Comparison of ENCODE assay signal across 7 cellular contexts in genomic region chr3:12557472-12558105, GRCh38. TPM values are rescaled to one million over a fixed set of nuclear protein-coding genes. Genes with fewer than 3 reads are reported as not detected.
DNase-seq lines count a peak whose midpoint lies in the region; ATAC-seq and TF ChIP-seq lines count a peak whose summit lies in the region.

No MANE protein-coding gene starts in this region.

- H3K4me3 ChIP-seq in GM12865 (ENCODE audit: low read depth, low read length) (peak overlapping the region; percentile 86), colonic mucosa (peak overlapping the region; percentile 70), mucosa of rectum (ENCODE audit: low read length in 2 of 2) (peak overlapping the region; percentile 85 to 91)

- TF ChIP-seq CTCF in GM12865 (IDR thresholded peaks at IDR 0.05; ENCODE audit: insufficient read depth, low read depth, low read length, missing control alignments) (no peak), colonic mucosa (IDR thresholded peaks at IDR 0.05) (no peak)

- ATAC-seq in GM18505 (IDR thresholded peaks at IDR 0.05; ENCODE audit: unreplicated experiment), result no peak

- DNase-seq in GM12865 (ENCODE audit: low read depth), result peak; percentile 19
- peak; percentile 14 for DNase-seq in NCI-H460 (ENCODE audit: extremely low read depth, low read depth)
- DNase-seq in colonic mucosa, result no peak
- DNase-seq in DMS153 (lab: John Stamatoyannopoulos, UW), result no peak
- DNase-seq in GM19240 (ENCODE audit: insufficient read length, low spot score), result no peak

- no peaks in the 10 kb centered on the region for H3K9me3 ChIP-seq in colonic mucosa
- H3K9me3 ChIP-seq in mucosa of rectum (ENCODE audit: control insufficient read depth in 2 of 2, low read length in 2 of 2), result no peaks in the 10 kb centered on the region

- peak overlapping the region; percentile 94 for H3K27ac ChIP-seq in colonic mucosa
- H3K27ac ChIP-seq in mucosa of rectum (ENCODE audit: low read depth in 2 of 2, low read length in 2 of 2), result peak overlapping the region; percentile 98

- no peaks in the 10 kb centered on the region for H3K36me3 ChIP-seq in colonic mucosa
- no peaks in the 10 kb centered on the region for H3K36me3 ChIP-seq in mucosa of rectum (ENCODE audit: control insufficient read depth in 2 of 2, insufficient read depth in 2 of 2, low read length in 2 of 2)

- peaks cover 3% of the 10 kb centered on the region for H3K27me3 ChIP-seq in colonic mucosa
- H3K27me3 ChIP-seq in mucosa of rectum (ENCODE audit: control insufficient read depth in 2 of 2, insufficient read depth in 2 of 2, low read length in 2 of 2), result peaks cover 7 to 8% of the 10 kb centered on the region in 2 donors

- H3K9ac ChIP-seq in colonic mucosa (ENCODE audit: low read depth in 2 of 2, low read length in 2 of 2) (peak overlapping the region; percentile 90 to 93), mucosa of rectum (ENCODE audit: low read depth in 1 of 2, low read length in 2 of 2) (peak overlapping the region; percentile 88 to 91)

- H3K4me1 ChIP-seq in colonic mucosa (peaks cover 7% of the 10 kb centered on the region), mucosa of rectum (ENCODE audit: control insufficient read depth in 2 of 2, insufficient read depth in 2 of 2, low read length in 2 of 2) (peaks cover 22 to 23% of the 10 kb centered on the region in 2 donors)

- no peak for TF ChIP-seq POLR2A in GM18505 (IDR thresholded peaks at IDR 0.05; ENCODE audit: borderline replicate concordance, extremely low read depth, insufficient read depth, insufficient read length)

- intact Hi-C loops in colonic mucosa (cut with DNase I), result no loop called here

RNA-seq across cellular contexts. Expression of gene MKRN2, which starts 0.7 kb away (rescaled TPM):
- total RNA-seq in NCI-H460 (2014; rRNA removed; shearing (Covaris generic)), result 25.1 and 27.0 TPM in 2 replicates
- polyA plus RNA-seq in NCI-H460 (2014; cell fraction: nucleus; rRNA removed), result 17.3 and 19.6 TPM in 2 replicates
- 10 to 100 TPM; 20.9 to 21.2 TPM for total RNA-seq in colonic mucosa

RNA-seq across cellular contexts. Expression of gene MKRN2OS, which starts 12.3 kb away (rescaled TPM):
- not detected in 2 replicates for total RNA-seq in NCI-H460 (2014; rRNA removed; shearing (Covaris generic))
- polyA plus RNA-seq in NCI-H460 (2014; cell fraction: nucleus; rRNA removed), result not detected in 2 replicates
- 1 to 10 TPM; 6.1 to 6.5 TPM for total RNA-seq in colonic mucosa

Comparison
In these comparisons a context has a peak if more than half of its experiments do, and no peak if none do; other contexts are left out.
1. DNase-seq: peak in GM12865 (single experiment) and NCI-H460 (single experiment); none in colonic mucosa (single experiment), DMS153 (single experiment) and GM19240 (single experiment).
2. Peak in every context shown above with its lines, with median percentiles within 50 percentile points of each other: H3K4me3 ChIP-seq.